Comparison of ENCODE assay signal across 4 cellular contexts in the genomic region with DNA sequence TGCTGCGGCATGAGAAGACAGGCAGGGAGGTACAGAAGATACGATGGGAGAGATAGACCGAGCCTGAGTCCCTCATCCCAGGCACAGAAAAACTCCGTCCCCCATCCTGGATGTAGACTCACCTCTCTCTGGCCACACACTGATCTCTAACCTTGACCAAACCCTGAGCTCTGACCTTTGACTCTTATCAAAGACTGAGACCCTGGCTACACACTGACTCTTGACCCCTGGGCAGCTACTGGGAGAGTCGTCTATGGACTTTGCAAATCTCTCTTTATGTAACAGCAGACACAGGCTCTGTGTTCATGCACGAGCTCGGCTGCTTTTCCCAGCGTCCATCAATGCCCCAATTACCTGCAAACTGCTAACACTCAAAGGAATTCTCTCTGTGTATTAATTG.
"Had no signal": no experiment of that assay in that cellular context is flagged by ENCODE, and none has a peak within 500 bp of the region (broad histone marks: within the 10 kb centered on the region; RNA-seq: fewer than 3 reads in every experiment).

No MANE protein-coding gene starts in this region.

- H3K4me3 ChIP-seq: GM23338 had no signal

- H3K4me3 Mint-ChIP-seq: GM23338, H9, IgD-negative memory B cell had no signal

- H3K4me1 Mint-ChIP-seq: GM23338, H9 had no signal

- H3K27ac Mint-ChIP-seq: GM23338, H9, IgD-negative memory B cell had no signal

- DNase-seq: H9, HCEC 1CT had no signal

- ATAC-seq: GM23338 had no signal

- H3K36me3 Mint-ChIP-seq: IgD-negative memory B cell had no signal

- H3K9me3 Mint-ChIP-seq: GM23338, H9 had no signal
